In the genomic region with DNA sequence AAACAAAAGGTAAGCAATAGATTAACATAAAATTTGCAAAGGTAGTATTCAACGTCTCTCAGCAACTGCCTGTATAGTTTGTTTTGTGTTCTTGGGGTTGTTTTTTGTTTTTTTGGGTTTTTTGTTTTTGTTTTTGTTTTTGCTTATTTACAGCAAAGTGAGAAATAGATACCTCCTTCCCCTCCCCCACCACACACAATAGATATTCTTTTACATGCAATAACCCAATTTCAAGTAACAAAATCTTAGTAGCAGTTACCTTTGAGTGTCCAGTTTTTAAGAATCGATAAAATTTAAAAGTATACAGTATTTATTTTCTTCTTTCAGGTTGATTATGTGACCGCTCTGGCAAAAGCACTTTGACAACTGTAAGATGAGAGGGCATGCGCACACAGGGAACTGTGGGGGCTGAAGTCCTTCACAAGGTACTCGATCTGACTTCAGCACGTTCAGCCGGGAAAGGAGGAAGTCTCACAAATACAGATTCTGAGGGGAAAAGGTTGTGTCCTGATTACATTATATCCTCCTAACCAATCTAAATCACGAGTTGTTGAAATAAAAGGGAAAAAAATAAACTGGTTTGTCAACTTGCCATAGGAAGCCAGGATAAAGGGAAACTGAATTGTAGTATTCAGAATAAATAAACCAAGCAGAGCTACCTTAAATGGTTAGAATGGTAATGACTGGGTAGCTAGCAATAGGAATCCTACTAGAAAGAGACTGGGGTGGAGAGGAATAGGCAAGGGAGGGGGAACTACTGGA, we compare ENCODE assay signal across 8 cellular contexts. TPM values are rescaled to one million over a fixed set of nuclear protein-coding genes. Genes with fewer than 3 reads are reported as not detected.
DNase-seq lines count a peak whose midpoint lies in the region; ATAC-seq and TF ChIP-seq lines count a peak whose summit lies in the region.

No MANE protein-coding gene starts in this region.

- no peaks in the 10 kb centered on the region for H3K36me3 Mint-ChIP-seq in CD4-positive, CD25-positive, alpha-beta regulatory T cell
- H3K36me3 Mint-ChIP-seq in activated CD8-positive, alpha-beta T cell treated with anti-CD3 and anti-CD28 coated beads for 36 hours (ENCODE audit: low read depth), result peaks cover 6% of the 10 kb centered on the region
- H3K36me3 Mint-ChIP-seq in effector memory CD8-positive, alpha-beta T cell (ENCODE audit: insufficient read depth), result peaks cover 3% of the 10 kb centered on the region

- no peaks in the 10 kb centered on the region for H3K36me3 ChIP-seq in CD4-positive, CD25-positive, alpha-beta regulatory T cell (ENCODE audit: control insufficient read depth, insufficient read depth, low read length)
- H3K36me3 ChIP-seq in right lobe of liver, result no peaks in the 10 kb centered on the region

- intact Hi-C loops in activated CD8-positive, alpha-beta T cell treated with anti-CD3 and anti-CD28 coated beads for 36 hours (cut with micrococcal nuclease), result loop anchor here (5.0 kb wide), 1 partner anchor 49 kb away; a partner anchor contains a TSS
- intact Hi-C loops in right lobe of liver (cut with DNase I), result no loop called here

- POLR2A ChIA-PET in activated CD8-positive, alpha-beta T cell treated with anti-CD3 and anti-CD28 coated beads for 36 hours (lab: Charles Lee), result no interaction called here

- ATAC-seq in CD4-positive, CD25-positive, alpha-beta regulatory T cell (ENCODE audit: low read depth in 2 of 2), result peak; percentile 41 to 59
- ATAC-seq in HG02798 (IDR thresholded peaks at IDR 0.05; ENCODE audit: poor library complexity, unreplicated experiment) (peak; percentile 33), right lobe of liver (peak; percentile 55 to 70 (median 66)), GM18505 (IDR thresholded peaks at IDR 0.05; ENCODE audit: unreplicated experiment) (no peak)
- ATAC-seq in activated CD8-positive, alpha-beta T cell treated with anti-CD3 and anti-CD28 coated beads for 36 hours, result peak; percentile 38
- ATAC-seq in effector memory CD8-positive, alpha-beta T cell (replicated peaks), result peak; percentile 39

- H3K9me3 Mint-ChIP-seq in CD4-positive, CD25-positive, alpha-beta regulatory T cell, result no peaks in the 10 kb centered on the region
- no peaks in the 10 kb centered on the region for H3K9me3 Mint-ChIP-seq in activated CD8-positive, alpha-beta T cell treated with anti-CD3 and anti-CD28 coated beads for 36 hours
- H3K9me3 Mint-ChIP-seq in effector memory CD8-positive, alpha-beta T cell, result no peaks in the 10 kb centered on the region

- H3K27ac ChIP-seq in CD4-positive, CD25-positive, alpha-beta regulatory T cell (ENCODE audit: insufficient read depth, low read length, poor library complexity, severe bottlenecking), result no peak overlapping the region
- H3K27ac ChIP-seq in right lobe of liver, result peak overlapping the region in 2 of 3 donors; percentile 44 to 67

- no peaks in the 10 kb centered on the region for H3K27me3 ChIP-seq in CD4-positive, CD25-positive, alpha-beta regulatory T cell (ENCODE audit: control insufficient read depth, insufficient read depth, low read length)
- H3K27me3 ChIP-seq in right lobe of liver, result no peaks in the 10 kb centered on the region

- peaks cover 17% of the 10 kb centered on the region for H3K4me1 ChIP-seq in CD4-positive, CD25-positive, alpha-beta regulatory T cell (ENCODE audit: control insufficient read depth, insufficient read depth, low read length, poor library complexity, severe bottlenecking)
- peaks cover 0 to 19% (median 4%) of the 10 kb centered on the region in 4 donors for H3K4me1 ChIP-seq in right lobe of liver

- peaks cover 10 to 35% (median 20%) of the 10 kb centered on the region in 4 donors for H3K4me1 Mint-ChIP-seq in CD4-positive, CD25-positive, alpha-beta regulatory T cell
- H3K4me1 Mint-ChIP-seq in activated CD8-positive, alpha-beta T cell treated with anti-CD3 and anti-CD28 coated beads for 36 hours (ENCODE audit: low read depth), result peaks cover 29% of the 10 kb centered on the region
- peaks cover 20 to 30% of the 10 kb centered on the region in 2 donors for H3K4me1 Mint-ChIP-seq in effector memory CD8-positive, alpha-beta T cell (ENCODE audit: low read depth in 2 of 2)

- TF ChIP-seq POLR2A in right lobe of liver (IDR thresholded peaks at IDR 0.05) (no peak), GM18505 (IDR thresholded peaks at IDR 0.05; ENCODE audit: borderline replicate concordance, extremely low read depth, insufficient read depth, insufficient read length) (no peak)

- TF ChIP-seq CTCF in activated CD8-positive, alpha-beta T cell treated with anti-CD3 and anti-CD28 coated beads for 36 hours (IDR thresholded peaks at IDR 0.05), result no peak
- TF ChIP-seq CTCF in right lobe of liver (IDR thresholded peaks at IDR 0.05), result no peak

- H3K4me3 ChIP-seq in CD4-positive, CD25-positive, alpha-beta regulatory T cell (ENCODE audit: low read depth, low read length), result peak overlapping the region; percentile 46
- H3K4me3 ChIP-seq in right lobe of liver, result peak overlapping the region in 2 of 3 donors; percentile 37 to 53

- WGBS in right lobe of liver (ENCODE audit: insufficient coverage, low coverage, low lambda C conversion rate, missing lambda C conversion rate), result 1% methylated on average over 8 of the region's 8 CpGs

- H3K9me3 ChIP-seq in CD4-positive, CD25-positive, alpha-beta regulatory T cell (ENCODE audit: control insufficient read depth in 2 of 2, low read length in 2 of 2), result no peaks in the 10 kb centered on the region
- no peaks in the 10 kb centered on the region for H3K9me3 ChIP-seq in right lobe of liver

- H3K4me3 Mint-ChIP-seq in CD4-positive, CD25-positive, alpha-beta regulatory T cell, result peak overlapping the region; percentile 24 to 94 (median 78)
- H3K4me3 Mint-ChIP-seq in activated CD8-positive, alpha-beta T cell treated with anti-CD3 and anti-CD28 coated beads for 36 hours, result peak overlapping the region; percentile 63
- peak overlapping the region; percentile 63 to 73 for H3K4me3 Mint-ChIP-seq in effector memory CD8-positive, alpha-beta T cell

- H3K27me3 Mint-ChIP-seq in CD4-positive, CD25-positive, alpha-beta regulatory T cell, result peaks cover 12% of the 10 kb centered on the region
- peaks cover 3% of the 10 kb centered on the region for H3K27me3 Mint-ChIP-seq in activated CD8-positive, alpha-beta T cell treated with anti-CD3 and anti-CD28 coated beads for 36 hours
- no peaks in the 10 kb centered on the region for H3K27me3 Mint-ChIP-seq in effector memory CD8-positive, alpha-beta T cell

- peak overlapping the region in 2 of 3 donors; percentile 16 to 43 for H3K27ac Mint-ChIP-seq in CD4-positive, CD25-positive, alpha-beta regulatory T cell
- H3K27ac Mint-ChIP-seq in activated CD8-positive, alpha-beta T cell treated with anti-CD3 and anti-CD28 coated beads for 36 hours, result peak overlapping the region; percentile 46
- H3K27ac Mint-ChIP-seq in effector memory CD8-positive, alpha-beta T cell, result peak overlapping the region in 1 of 2 donors; percentile 72

- DNase-seq in CD4-positive, CD25-positive, alpha-beta regulatory T cell, result peak in 2 of 3 donors; percentile 15 to 42
- DNase-seq in NCI-H69 (lab: John Stamatoyannopoulos, UW) (peak; percentile 87), right lobe of liver (peak; percentile 69 to 83 (median 76))
- DNase-seq in activated CD8-positive, alpha-beta T cell treated with anti-CD3 and anti-CD28 coated beads for 36 hours, result peak; percentile 64
- peak in 2 of 3 experiments; percentile 3 to 6 for DNase-seq in effector memory CD8-positive, alpha-beta T cell
- peak; percentile 18 for DNase-seq in stimulated activated CD8-positive, alpha-beta memory T cell treated with anti-CD3 and anti-CD28 coated beads, Interleukin-12 subunit alpha, Interleukin-12 subunit beta, amount 100 ng/mL, for 1 hour (ENCODE audit: low read depth)

- CTCF ChIA-PET in activated CD8-positive, alpha-beta T cell treated with anti-CD3 and anti-CD28 coated beads for 36 hours (lab: Charles Lee), result interaction anchor here (1.0 to 1.8 kb wide), 4 partner anchors 14 to 49 kb away, joined by 3 to 6 read pairs (median 4); a partner anchor contains a TSS

RNA-seq across cellular contexts. Expression of a gene that starts 47.8 kb away (rescaled TPM):
- total RNA-seq in CD4-positive, CD25-positive, alpha-beta regulatory T cell, result 4.4 TPM
- polyA plus RNA-seq in CD4-positive, CD25-positive, alpha-beta regulatory T cell, result 1 to 10 TPM in 1 of 4 donors, under 1 TPM in 3; 0.47 to 2.2 (median 0.93) TPM
- total RNA-seq in activated CD8-positive, alpha-beta T cell treated with anti-CD3 and anti-CD28 coated beads for 36 hours, result 1 to 10 TPM; 1.8 to 2.2 TPM
- 10 to 100 TPM in 3 of 6 experiments, 1 to 10 TPM in 3; 5.7 to 46.5 (median 8.7) TPM for total RNA-seq in right lobe of liver

RNA-seq across cellular contexts. Expression of a gene that starts 47.9 kb away (rescaled TPM):
- total RNA-seq in CD4-positive, CD25-positive, alpha-beta regulatory T cell, result 27.8 TPM
- 10 to 100 TPM; 21.8 to 36.6 (median 25.0) TPM for polyA plus RNA-seq in CD4-positive, CD25-positive, alpha-beta regulatory T cell
- 10 to 100 TPM; 25.4 to 29.3 TPM for total RNA-seq in activated CD8-positive, alpha-beta T cell treated with anti-CD3 and anti-CD28 coated beads for 36 hours
- 10 to 100 TPM; 14.6 to 26.5 (median 23.8) TPM for total RNA-seq in right lobe of liver

Comparison
In these comparisons a context has a peak if more than half of its experiments do, and no peak if none do; other contexts are left out.
1. DNase-seq: peak in every context shown above with its lines; median percentile 87 in NCI-H69; 76 in right lobe of liver; 64 in activated CD8-positive, alpha-beta T cell treated with anti-CD3 and anti-CD28 coated beads for 36 hours; 28 in CD4-positive, CD25-positive, alpha-beta regulatory T cell; 18 in stimulated activated CD8-positive, alpha-beta memory T cell treated with anti-CD3 and anti-CD28 coated beads, Interleukin-12 subunit alpha, Interleukin-12 subunit beta, amount 100 ng/mL, for 1 hour; 4 in effector memory CD8-positive, alpha-beta T cell.